18 cellular contexts compared by ENCODE assay signal in genomic region chr16:52553322-52553721, GRCh38. TPM values are rescaled to one million over a fixed set of nuclear protein-coding genes. Genes with fewer than 3 reads are reported as not detected.
DNase-seq lines count a peak whose midpoint lies in the region; ATAC-seq, FAIRE-seq and TF ChIP-seq lines count a peak whose summit lies in the region.
"Had no signal": no experiment of that assay in that cellular context is flagged by ENCODE, and none has a peak within 500 bp of the region (broad histone marks: within the 10 kb centered on the region; RNA-seq: fewer than 3 reads in every experiment).

No MANE protein-coding gene starts in this region.

- H4K20me1 ChIP-seq in HepG2 (ENCODE audit: insufficient read depth, low read length) = no peaks in the 10 kb centered on the region

- no peak overlapping the region for H3K4me2 ChIP-seq in HepG2 (ENCODE audit: low read depth, low read length)

- H3K9ac ChIP-seq in HepG2 (ENCODE audit: insufficient read depth, low read depth, low read length) = no peak overlapping the region

- H3K27me3 ChIP-seq in HepG2 (ENCODE audit: control insufficient read depth in 1 of 2, insufficient read depth in 2 of 2, low read length in 2 of 2) = no peaks in the 10 kb centered on the region
- H3K27me3 ChIP-seq in right lobe of liver = no peaks in the 10 kb centered on the region
- H3K27me3 ChIP-seq: SJCRH30 had no signal

- no peak for TF ChIP-seq EP300 in HepG2 (IDR thresholded peaks at IDR 0.05; ENCODE audit: low read depth in 2 of 2, low read length in 2 of 2)
- TF ChIP-seq EP300 in HepG2 (CRISPR knock-in tag; IDR thresholded peaks at IDR 0.05; ENCODE audit: borderline replicate concordance) = no peak

- H3K4me3 ChIP-seq in HepG2 (replicated peaks in 1 of 3; ENCODE audit: insufficient read depth in 1 of 3, low read depth in 2 of 3, low read length in 3 of 3) = no peak overlapping the region
- no peak overlapping the region for H3K4me3 ChIP-seq in right lobe of liver
- H3K4me3 ChIP-seq: adrenal gland, SJCRH30, skin epidermis, upper lobe of right lung had no signal

- in situ Hi-C loops in HepG2 (cut with HindIII; ENCODE audit: extremely low pct_ligation_motif_present, low pct_unique_long_range_greater_than_20kb) = no loop called here

- no TSS peak for BruUV-seq in HepG2 (replicated peaks; lab: Mats Ljungman, UMichigan)

- no peaks in the 10 kb centered on the region for H3K9me3 ChIP-seq in HepG2 (ENCODE audit: low read length)
- no peaks in the 10 kb centered on the region for H3K9me3 ChIP-seq in right lobe of liver
- H3K9me3 ChIP-seq: adrenal gland, SJCRH30, upper lobe of right lung had no signal

- H3K4me1 ChIP-seq in HepG2 (ENCODE audit: insufficient read depth, low read length) (peaks cover 48% of the 10 kb centered on the region), right lobe of liver (peaks cover 0 to 9% (median 3%) of the 10 kb centered on the region in 4 donors)
- H3K4me1 ChIP-seq: adrenal gland, upper lobe of right lung had no signal

- peaks cover under 1% of the 10 kb centered on the region for H3K27me3 Mint-ChIP-seq in endothelial cell (ENCODE audit: unreplicated experiment)
- H3K27me3 Mint-ChIP-seq in type B pancreatic cell = peaks cover 67% of the 10 kb centered on the region

- no peaks in the 10 kb centered on the region for H3K9me3 Mint-ChIP-seq in endothelial cell (ENCODE audit: unreplicated experiment)
- H3K9me3 Mint-ChIP-seq in type B pancreatic cell = peaks cover 3% of the 10 kb centered on the region

- DNase-seq in HepG2 (ENCODE audit: low spot score) = no peak
- no peak for DNase-seq in right lobe of liver
- peak; percentile 40 for DNase-seq in NCI-H1436 (lab: John Stamatoyannopoulos, UW)
- no peak for DNase-seq in endothelial cell (ENCODE audit: low spot score)
- no peak for DNase-seq in type B pancreatic cell (ENCODE audit: extremely low spot score, unreplicated experiment)
- no peak for DNase-seq in GM19240 (ENCODE audit: insufficient read length, low spot score)
- no peak for DNase-seq in activated T-cell treated with anti-CD3 and anti-CD28 coated beads for 4 hours
- no peak for DNase-seq in NCI-H2196 treated with DMSO at 0.1 percent for 48 hours (lab: John Stamatoyannopoulos, UW; ENCODE audit: unreplicated experiment)
- DNase-seq: activated T-cell treated with anti-CD3 and anti-CD28 coated beads, Interleukin-2, amount 50 U/mL, for 48 hours; adrenal gland; head of caudate nucleus; islet precursor cell; occipital lobe; stimulated activated naive B cell treated with anti-CD40 and anti-IgM and Interleukin-4, amounts not matched to agents 10 μg/mL and 1 μg/mL and 100 μg/mL, for 72 hours; upper lobe of right lung had no signal

- TF ChIP-seq POLR2A in HepG2 (IDR thresholded peaks at IDR 0.05; ENCODE audit: insufficient read depth in 1 of 2, low read depth in 2 of 2, low read length in 2 of 2) = no peak
- TF ChIP-seq POLR2A in right lobe of liver (IDR thresholded peaks at IDR 0.05) = no peak

- H3K27ac ChIP-seq in HepG2 (ENCODE audit: extremely low read length, insufficient read depth, low read length) (no peak overlapping the region), right lobe of liver (no peak overlapping the region)
- H3K27ac ChIP-seq: adrenal gland, SJCRH30, skin epidermis, upper lobe of right lung had no signal

- CTCF ChIA-PET in HepG2 (lab: Yijun Ruan, JAX; ENCODE audit: low intra/inter-chr PET ratio, low total read pairs) = no interaction called here

- intact Hi-C loops in HepG2 (cut with micrococcal nuclease; ENCODE audit: unreplicated experiment) (no loop called here), right lobe of liver (cut with DNase I) (no loop called here)

- FAIRE-seq in HepG2 (lab: Jason Lieb, UNC) = no peak
- FAIRE-seq: D721Med had no signal

- H2AFZ ChIP-seq in HepG2 (ENCODE audit: low read length) = no peak overlapping the region

- H3K4me3 Mint-ChIP-seq in endothelial cell (ENCODE audit: unreplicated experiment) = no peak overlapping the region
- no peak overlapping the region for H3K4me3 Mint-ChIP-seq in type B pancreatic cell
- H3K4me3 Mint-ChIP-seq: stimulated activated naive B cell treated with anti-CD40 and anti-IgM and Interleukin-4, amounts not matched to agents 10 μg/mL and 1 μg/mL and 100 μg/mL, for 72 hours had no signal

- H3K36me3 ChIP-seq in HepG2 (replicated peaks in 1 of 2; ENCODE audit: control insufficient read depth in 1 of 2, insufficient read depth in 2 of 2, low read length in 2 of 2) (no peaks in the 10 kb centered on the region), right lobe of liver (no peaks in the 10 kb centered on the region)
- H3K36me3 ChIP-seq: adrenal gland, SJCRH30, upper lobe of right lung had no signal

- H3K27ac Mint-ChIP-seq in endothelial cell (ENCODE audit: unreplicated experiment) (no peak overlapping the region), type B pancreatic cell (no peak overlapping the region)
- H3K27ac Mint-ChIP-seq: stimulated activated naive B cell treated with anti-CD40 and anti-IgM and Interleukin-4, amounts not matched to agents 10 μg/mL and 1 μg/mL and 100 μg/mL, for 72 hours had no signal

- no peaks in the 10 kb centered on the region for H3K36me3 Mint-ChIP-seq in endothelial cell (ENCODE audit: low read depth, unreplicated experiment)
- no peaks in the 10 kb centered on the region for H3K36me3 Mint-ChIP-seq in type B pancreatic cell
- H3K36me3 Mint-ChIP-seq: stimulated activated naive B cell treated with anti-CD40 and anti-IgM and Interleukin-4, amounts not matched to agents 10 μg/mL and 1 μg/mL and 100 μg/mL, for 72 hours had no signal

- POLR2A ChIA-PET in HepG2 (lab: Yijun Ruan, JAX) = no interaction called here

- H3K4me1 Mint-ChIP-seq in endothelial cell (ENCODE audit: unreplicated experiment) (peaks cover 12% of the 10 kb centered on the region), type B pancreatic cell (ENCODE audit: unreplicated experiment) (peaks cover 24% of the 10 kb centered on the region)
- H3K4me1 Mint-ChIP-seq: stimulated activated naive B cell treated with anti-CD40 and anti-IgM and Interleukin-4, amounts not matched to agents 10 μg/mL and 1 μg/mL and 100 μg/mL, for 72 hours had no signal

- no peak for ATAC-seq in HepG2
- no peak for ATAC-seq in right lobe of liver
- ATAC-seq: stimulated activated naive B cell treated with anti-CD40 and anti-IgM and Interleukin-4, amounts not matched to agents 10 μg/mL and 1 μg/mL and 100 μg/mL, for 72 hours had no signal

- no peak for TF ChIP-seq RAD21 in HepG2 (CRISPR knock-in tag; IDR thresholded peaks at IDR 0.05)

- WGBS in HepG2 (ENCODE audit: low lambda C conversion rate) = 97% methylated on average over 2 of the region's 2 CpGs
- WGBS in right lobe of liver (ENCODE audit: insufficient coverage, low coverage, low lambda C conversion rate, missing lambda C conversion rate) = 67% methylated on average over 1 of the region's 2 CpGs

- peak; percentile 57 for TF ChIP-seq CTCF in HepG2 (CRISPR knock-in tag; IDR thresholded peaks at IDR 0.05)
- peak in 1 of 4 donors; percentile 21 for TF ChIP-seq CTCF in right lobe of liver (IDR thresholded peaks at IDR 0.05)
- peak; percentile 52 for TF ChIP-seq CTCF in endothelial cell (IDR thresholded peaks at IDR 0.05; ENCODE audit: unreplicated experiment)
- peak; percentile 81 for TF ChIP-seq CTCF in type B pancreatic cell (conservative IDR thresholded peaks at IDR 0.05)

- H3K79me2 ChIP-seq in HepG2 (ENCODE audit: insufficient read depth, low read length) = no peaks in the 10 kb centered on the region

TF ChIP-seq in HepG2, 621 proteins besides CTCF, POLR2A, EP300 and RAD21 (continues in another document):
- TF ChIP-seq STAG1 (CRISPR knock-in tag; IDR thresholded peaks at IDR 0.05) = peak; percentile 32
- TF ChIP-seq ADNP (CRISPR knock-in tag; IDR thresholded peaks at IDR 0.05) = peak; percentile 79; the same call in 1 of the 2 replicates

RNA-seq across cellular contexts. Expression of gene TOX3, which starts 6.4 kb away (rescaled TPM):
- total RNA-seq in HepG2 (2016; rRNA removed; fragmentation: Illumina TruSeq; extraction: Trizol) = 12.1 and 14.5 TPM in 2 replicates
- total RNA-seq in HepG2 (2016; cell fraction: cytosol; rRNA removed; fragmentation: Illumina TruSeq; extraction: Trizol; ENCODE audit: low read depth) = 19.7 and 21.7 TPM in 2 replicates
- total RNA-seq in HepG2 (2016; cell fraction: insoluble cytoplasmic fraction; rRNA removed; fragmentation: Illumina TruSeq; extraction: Trizol) = 11.6 and 15.0 TPM in 2 replicates
- total RNA-seq in HepG2 (2016; cell fraction: membrane; rRNA removed; fragmentation: Illumina TruSeq; extraction: Trizol) = 14.2 and 14.5 TPM in 2 replicates
- total RNA-seq in HepG2 (2016; cell fraction: nucleus; rRNA removed; fragmentation: Illumina TruSeq; extraction: Trizol) = 17.7 and 24.3 TPM in 2 replicates
- 95.6 and 98.6 TPM in 2 replicates for polyA plus RNA-seq in HepG2 (2011; rRNA removed)
- polyA plus RNA-seq in HepG2 (2011; cell fraction: cytosol; rRNA removed) = 53.0 and 61.5 TPM in 2 replicates
- 59.3 and 60.8 TPM in 2 replicates for polyA plus RNA-seq in HepG2 (2011; cell fraction: nucleus; rRNA removed)
- polyA plus RNA-seq in HepG2 (2012) = 60.3 and 93.0 TPM in 2 replicates
- polyA plus RNA-seq in HepG2 (2016; cell fraction: cytosol; fragmentation: Illumina TruSeq; extraction: Trizol; ENCODE audit: low read depth) = 4.5 and 4.7 TPM in 2 replicates
- 36.1 and 46.4 TPM in 2 replicates for polyA plus RNA-seq in HepG2 (2016; cell fraction: insoluble cytoplasmic fraction; fragmentation: Illumina TruSeq; extraction: Trizol; ENCODE audit: low read depth)
- polyA plus RNA-seq in HepG2 (2016; cell fraction: membrane; fragmentation: Illumina TruSeq; extraction: Trizol; ENCODE audit: low read depth) = 16.2 and 16.6 TPM in 2 replicates
- 26.4 and 30.3 TPM in 2 replicates for polyA plus RNA-seq in HepG2 (2016; cell fraction: nucleus; fragmentation: Illumina TruSeq; extraction: Trizol; ENCODE audit: insufficient read depth, low read depth)
- polyA minus RNA-seq in HepG2 (2011; rRNA and poly(A)+ RNA removed; ENCODE audit: low replicate concordance) = 0.42 and 283 TPM in 2 replicates
- polyA minus RNA-seq in HepG2 (2011; cell fraction: cytosol; rRNA and poly(A)+ RNA removed) = 65.9 and 72.3 TPM in 2 replicates
- 122 and 148 TPM in 2 replicates for polyA minus RNA-seq in HepG2 (2011; cell fraction: nucleus; rRNA and poly(A)+ RNA removed)
- 1 to 10 TPM in 5 of 6 experiments, under 1 TPM in 1; 0.92 to 5.8 (median 3.6) TPM for total RNA-seq in right lobe of liver
- total RNA-seq in endothelial cell (ENCODE audit: unreplicated experiment) = 8.5 TPM
- 14.7 and 18.4 TPM in 2 replicates for total RNA-seq in type B pancreatic cell (ENCODE audit: low replicate concordance)
